ENCODE assay signal across 8 cellular contexts in the genomic region with DNA sequence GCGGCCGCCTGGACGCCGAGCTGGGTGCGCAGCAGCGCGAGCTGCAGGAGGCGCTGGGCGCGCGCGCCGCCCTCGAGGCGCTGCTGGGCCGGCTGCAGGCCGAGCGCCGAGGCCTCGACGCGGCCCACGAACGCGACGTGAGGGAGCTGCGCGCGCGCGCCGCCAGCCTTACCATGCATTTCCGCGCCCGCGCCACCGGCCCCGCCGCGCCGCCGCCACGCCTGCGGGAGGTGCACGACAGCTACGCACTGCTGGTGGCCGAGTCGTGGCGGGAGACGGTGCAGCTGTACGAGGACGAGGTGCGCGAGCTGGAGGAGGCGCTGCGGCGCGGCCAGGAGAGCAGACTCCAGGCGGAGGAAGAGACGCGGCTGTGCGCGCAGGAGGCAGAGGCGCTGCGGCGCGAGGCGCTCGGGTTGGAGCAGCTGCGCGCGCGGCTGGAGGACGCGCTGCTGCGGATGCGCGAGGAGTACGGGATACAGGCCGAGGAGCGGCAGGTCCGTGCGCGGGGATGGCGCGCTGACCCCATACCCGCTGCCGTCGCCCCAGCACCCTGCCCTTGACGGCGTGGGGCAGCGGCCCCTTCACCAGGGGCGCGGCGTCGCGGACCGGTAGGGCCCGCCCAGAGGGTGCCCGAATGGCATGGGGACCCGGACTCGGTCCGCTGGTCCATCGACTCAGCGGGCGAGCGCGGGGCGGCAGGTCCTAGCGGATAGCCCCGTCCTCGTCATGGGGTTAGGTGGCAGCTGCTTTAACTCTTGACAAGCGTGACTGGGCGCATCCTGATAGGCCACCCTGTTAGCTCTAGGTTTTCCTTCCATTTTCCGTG. TPM values are rescaled to one million over a fixed set of nuclear protein-coding genes. Genes with fewer than 3 reads are reported as not detected.
A peak's percentile ranks its signal among the peaks of the same experiment; 100 is the strongest.
DNase-seq lines count a peak whose midpoint lies in the region; ATAC-seq, FAIRE-seq and TF ChIP-seq lines count a peak whose summit lies in the region.

No MANE protein-coding gene starts in this region.

- H3K4me2 ChIP-seq in smooth muscle cell, result peak overlapping the region; percentile 97

- H3K79me2 ChIP-seq in smooth muscle cell (ENCODE audit: low read depth), result peaks cover 7% of the 10 kb centered on the region

- TF ChIP-seq CTCF in brain microvascular endothelial cell (IDR thresholded peaks at IDR 0.05; ENCODE audit: low read depth, low read length, missing control alignments) (peak; percentile 6), kidney epithelial cell (IDR thresholded peaks at IDR 0.05; ENCODE audit: insufficient read depth, low read length, poor library complexity, severe bottlenecking) (no peak), smooth muscle cell (IDR thresholded peaks at IDR 0.05; ENCODE audit: borderline replicate concordance, insufficient read depth, poor library complexity, severe bottlenecking) (no peak)

- no peak for FAIRE-seq in RCC 7860 (lab: Jason Lieb, UNC)

- no peaks in the 10 kb centered on the region for H4K20me1 ChIP-seq in smooth muscle cell (ENCODE audit: low read depth)

- no peaks in the 10 kb centered on the region for H3K36me3 ChIP-seq in brain microvascular endothelial cell (replicated peaks)
- H3K36me3 ChIP-seq in kidney epithelial cell (ENCODE audit: control insufficient read depth, insufficient read depth, low read length), result no peaks in the 10 kb centered on the region
- no peaks in the 10 kb centered on the region for H3K36me3 ChIP-seq in smooth muscle cell (ENCODE audit: low read depth)

- peak overlapping the region; percentile 65 for H2AFZ ChIP-seq in smooth muscle cell (ENCODE audit: low read depth)

- no peaks in the 10 kb centered on the region for H3K9me3 ChIP-seq in smooth muscle cell (replicated peaks; ENCODE audit: low read depth)

- H3K27me3 ChIP-seq in brain microvascular endothelial cell (replicated peaks) (no peaks in the 10 kb centered on the region), kidney epithelial cell (ENCODE audit: control insufficient read depth, insufficient read depth, low read length) (peaks cover 22% of the 10 kb centered on the region), smooth muscle cell (ENCODE audit: low read depth) (no peaks in the 10 kb centered on the region)

- ATAC-seq in GM18867 (IDR thresholded peaks at IDR 0.05; ENCODE audit: unreplicated experiment) (peak; percentile 28), HG03103 (IDR thresholded peaks at IDR 0.05; ENCODE audit: low read depth, unreplicated experiment) (peak; percentile 34)

- H3F3A ChIP-seq in smooth muscle cell (ENCODE audit: low read depth), result peaks cover 5% of the 10 kb centered on the region

- WGBS in smooth muscle cell (ENCODE audit: low lambda C conversion rate), result 2% methylated on average over 84 of the region's 115 CpGs

- no peak overlapping the region for H3K9ac ChIP-seq in smooth muscle cell (ENCODE audit: low read depth)

- DNase-seq in AG08395 (ENCODE audit: low spot score), result peak; percentile 34
- peak; percentile 3 for DNase-seq in RCC 7860 (ENCODE audit: low spot score)
- peak; percentile 26 for DNase-seq in brain microvascular endothelial cell
- DNase-seq in kidney epithelial cell (ENCODE audit: low read depth), result no peak
- DNase-seq in smooth muscle cell (lab: John Stamatoyannopoulos, UW; ENCODE audit: unreplicated experiment), result peak; percentile 25
- DNase-seq in inferior parietal cortex (ENCODE audit: extremely low spot score), result no peak

- in situ Hi-C loops in brain microvascular endothelial cell (cut with HindIII; ENCODE audit: low pct_ligation_motif_present, low sequenced_read_pairs), result loop anchor here (25.0 kb wide), 1 partner anchor 107 kb away; no protein-coding TSS in a partner anchor

- H3K4me1 ChIP-seq in smooth muscle cell (ENCODE audit: low read depth), result peaks cover 2% of the 10 kb centered on the region

- H3K4me3 ChIP-seq in brain microvascular endothelial cell (ENCODE audit: low read depth, low read length), result peak overlapping the region; percentile 48
- H3K4me3 ChIP-seq in kidney epithelial cell (ENCODE audit: low read depth, low read length), result peak overlapping the region; percentile 40
- peak overlapping the region; percentile 58 for H3K4me3 ChIP-seq in smooth muscle cell

- no peak overlapping the region for H3K27ac ChIP-seq in brain microvascular endothelial cell
- H3K27ac ChIP-seq in smooth muscle cell (ENCODE audit: low read depth), result no peak overlapping the region

RNA-seq across cellular contexts. Expression of a gene that starts 0.8 kb away (rescaled TPM):
- total RNA-seq in kidney epithelial cell (3.7 and 3.9 TPM in 2 replicates), smooth muscle cell (3.0 and 4.9 TPM in 2 replicates)
- polyA plus RNA-seq in smooth muscle cell, result 1.3 and 2.6 TPM in 2 replicates

Comparison
In these comparisons a context has a peak if more than half of its experiments do, and no peak if none do; other contexts are left out.
1. DNase-seq: peak in AG08395 (single experiment), RCC 7860 (single experiment), brain microvascular endothelial cell (single experiment) and smooth muscle cell (single experiment); none in kidney epithelial cell (single experiment) and inferior parietal cortex (single experiment).
2. Peak in every context shown above with its lines, with median percentiles within 50 percentile points of each other: H3K4me3 ChIP-seq.